Comparison of ENCODE assay signal across 19 cellular contexts in the genomic region with DNA sequence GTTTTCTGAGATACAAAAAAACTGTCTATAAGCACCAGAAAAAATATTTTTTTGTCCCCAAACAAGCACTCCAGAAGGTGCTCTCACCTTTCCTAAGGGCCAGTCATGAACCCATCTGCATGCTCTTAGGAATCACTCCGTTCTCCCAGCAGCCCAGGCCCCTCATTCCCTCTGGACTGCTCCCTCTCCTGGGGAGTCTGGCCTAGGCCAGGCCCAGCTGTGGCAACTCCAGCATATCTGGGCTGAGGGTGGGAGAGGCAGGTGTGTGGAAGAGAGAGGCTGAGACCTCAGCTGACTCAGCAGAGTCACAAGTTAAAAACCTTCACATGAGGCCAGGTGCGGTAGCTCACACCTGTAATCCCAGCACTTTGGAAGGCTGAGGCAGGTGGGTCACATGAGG. TPM values are rescaled to one million over a fixed set of nuclear protein-coding genes. Genes with fewer than 3 reads are reported as not detected.
DNase-seq lines count a peak whose midpoint lies in the region; ATAC-seq and TF ChIP-seq lines count a peak whose summit lies in the region.
"Had no signal": no experiment of that assay in that cellular context is flagged by ENCODE, and none has a peak within 500 bp of the region (broad histone marks: within the 10 kb centered on the region; RNA-seq: fewer than 3 reads in every experiment).

No MANE protein-coding gene starts in this region.

- peaks cover 25% of the 10 kb centered on the region for H3K4me1 Mint-ChIP-seq in activated T-cell treated with anti-CD3 and anti-CD28 coated beads, Interleukin-2, amount 50 U/mL, for 24 hours (ENCODE audit: low read depth)
- H3K4me1 Mint-ChIP-seq in activated T-cell treated with anti-CD3 and anti-CD28 coated beads, Interleukin-2, amount 50 U/mL, for 72 hours (ENCODE audit: low read depth), result peaks cover 17% of the 10 kb centered on the region
- H3K4me1 Mint-ChIP-seq in endodermal cell, result no peaks in the 10 kb centered on the region

- H3K9me3 ChIP-seq in endodermal cell (ENCODE audit: control insufficient read depth, low read length), result no peaks in the 10 kb centered on the region
- H3K9me3 ChIP-seq: left lung, transverse colon had no signal

- H3K4me1 ChIP-seq in endodermal cell (ENCODE audit: control insufficient read depth, insufficient read depth, low read length), result no peaks in the 10 kb centered on the region
- H3K4me1 ChIP-seq: left lung, transverse colon had no signal

- H3K36me3 Mint-ChIP-seq in activated T-cell treated with anti-CD3 and anti-CD28 coated beads, Interleukin-2, amount 50 U/mL, for 24 hours (ENCODE audit: low read depth), result peaks cover 75% of the 10 kb centered on the region
- peaks cover 2% of the 10 kb centered on the region in 2 donors for H3K36me3 Mint-ChIP-seq in activated T-cell treated with anti-CD3 and anti-CD28 coated beads, Interleukin-2, amount 50 U/mL, for 72 hours (ENCODE audit: insufficient read depth in 2 of 2)
- H3K36me3 Mint-ChIP-seq in endodermal cell (ENCODE audit: low read depth), result peaks cover 57% of the 10 kb centered on the region

- no peaks in the 10 kb centered on the region for H3K27me3 Mint-ChIP-seq in activated T-cell treated with anti-CD3 and anti-CD28 coated beads, Interleukin-2, amount 50 U/mL, for 24 hours
- H3K27me3 Mint-ChIP-seq in activated T-cell treated with anti-CD3 and anti-CD28 coated beads, Interleukin-2, amount 50 U/mL, for 72 hours (ENCODE audit: low read depth), result no peaks in the 10 kb centered on the region
- H3K27me3 Mint-ChIP-seq in endodermal cell (ENCODE audit: insufficient read depth), result no peaks in the 10 kb centered on the region
- H3K27me3 Mint-ChIP-seq: effector memory CD8-positive, alpha-beta T cell; progenitor cell of endocrine pancreas had no signal

- ATAC-seq in activated T-cell treated with anti-CD3 and anti-CD28 coated beads, Interleukin-2, amount 50 U/mL, for 72 hours (replicated peaks in 1 of 2), result no peak
- no peak for ATAC-seq in GM19351 (IDR thresholded peaks at IDR 0.05; ENCODE audit: unreplicated experiment)
- ATAC-seq: CD8-positive, alpha-beta T cell; effector memory CD8-positive, alpha-beta T cell; left lung; stimulated activated naive CD8-positive, alpha-beta T cell treated with anti-CD3 and anti-CD28 coated beads, Interleukin-15, Interleukin-2, amounts not matched to agents 100 U/mL and 50 U/mL, for 24 hours had no signal

- H3K4me3 ChIP-seq in endodermal cell (ENCODE audit: low read length), result no peak overlapping the region
- H3K4me3 ChIP-seq: left lung, skin epidermis, transverse colon had no signal

- H3K9ac ChIP-seq in endodermal cell (ENCODE audit: extremely low read depth, low read length, poor library complexity, severe bottlenecking), result no peak overlapping the region

- 88 to 100% methylated on average over 1 to 2 of the region's 2 CpGs for WGBS in endodermal cell (ENCODE audit: insufficient coverage in 1 of 2, insufficient read length in 1 of 2), 2 experiments

- H3K27me3 ChIP-seq in endodermal cell (ENCODE audit: control insufficient read depth, insufficient read depth, low read length, poor library complexity, severe bottlenecking), result no peaks in the 10 kb centered on the region
- H3K27me3 ChIP-seq: left lung, transverse colon had no signal

- H3K27ac Mint-ChIP-seq in activated T-cell treated with anti-CD3 and anti-CD28 coated beads, Interleukin-2, amount 50 U/mL, for 24 hours, result peak overlapping the region; percentile 67
- no peak overlapping the region for H3K27ac Mint-ChIP-seq in activated T-cell treated with anti-CD3 and anti-CD28 coated beads, Interleukin-2, amount 50 U/mL, for 72 hours
- peak overlapping the region; percentile 19 for H3K27ac Mint-ChIP-seq in endodermal cell
- H3K27ac Mint-ChIP-seq: CD8-positive, alpha-beta T cell; progenitor cell of endocrine pancreas had no signal

- peak; percentile 44 for TF ChIP-seq CTCF in endodermal cell (conservative IDR thresholded peaks at IDR 0.05)

- H3K4me3 Mint-ChIP-seq in activated T-cell treated with anti-CD3 and anti-CD28 coated beads, Interleukin-2, amount 50 U/mL, for 24 hours, result no peak overlapping the region
- no peak overlapping the region for H3K4me3 Mint-ChIP-seq in activated T-cell treated with anti-CD3 and anti-CD28 coated beads, Interleukin-2, amount 50 U/mL, for 72 hours
- no peak overlapping the region for H3K4me3 Mint-ChIP-seq in endodermal cell
- H3K4me3 Mint-ChIP-seq: CD8-positive, alpha-beta T cell; effector memory CD8-positive, alpha-beta T cell; neural crest cell had no signal

- H3K9me3 Mint-ChIP-seq in activated T-cell treated with anti-CD3 and anti-CD28 coated beads, Interleukin-2, amount 50 U/mL, for 24 hours, result no peaks in the 10 kb centered on the region
- no peaks in the 10 kb centered on the region for H3K9me3 Mint-ChIP-seq in activated T-cell treated with anti-CD3 and anti-CD28 coated beads, Interleukin-2, amount 50 U/mL, for 72 hours
- no peaks in the 10 kb centered on the region for H3K9me3 Mint-ChIP-seq in endodermal cell
- H3K9me3 Mint-ChIP-seq: CD8-positive, alpha-beta T cell; effector memory CD8-positive, alpha-beta T cell; neural crest cell had no signal

- H3K27ac ChIP-seq in endodermal cell (ENCODE audit: low read depth, low read length) (no peak overlapping the region), substantia nigra (ENCODE audit: low read depth, low read length, poor library complexity, severe bottlenecking) (peak overlapping the region; percentile 14)
- H3K27ac ChIP-seq: left lung, skin epidermis, transverse colon had no signal

- H3K36me3 ChIP-seq in endodermal cell (ENCODE audit: control insufficient read depth, insufficient read depth, low read length), result peaks cover 64% of the 10 kb centered on the region

- DNase-seq in activated T-cell treated with anti-CD3 and anti-CD28 coated beads, Interleukin-2, amount 50 U/mL, for 24 hours, result no peak
- DNase-seq in activated T-cell treated with anti-CD3 and anti-CD28 coated beads, Interleukin-2, amount 50 U/mL, for 72 hours, result no peak
- DNase-seq in NCI-H510A treated with DMSO at 0.1 percent for 48 hours (lab: John Stamatoyannopoulos, UW) (peak; percentile 24), endodermal cell (peak; percentile 67), substantia nigra (lab: John Stamatoyannopoulos, UW) (no peak), SW 1271 (lab: John Stamatoyannopoulos, UW) (no peak)
- DNase-seq: activated CD4-positive, alpha-beta T cell treated with anti-CD3 and anti-CD28 coated beads for 48 hours; CD8-positive, alpha-beta T cell; DND-41; effector memory CD8-positive, alpha-beta T cell; NCI-H146; NCI-H2227 treated with DMSO at 0.1 percent for 48 hours; stimulated activated naive CD8-positive, alpha-beta T cell treated with anti-CD3 and anti-CD28 coated beads, Interleukin-15, Interleukin-2, amounts not matched to agents 100 U/mL and 50 U/mL, for 24 hours; transverse colon had no signal

RNA-seq across cellular contexts. Expression of a gene that starts 54.6 kb away (rescaled TPM):
- total RNA-seq in activated T-cell treated with anti-CD3 and anti-CD28 coated beads, Interleukin-2, amount 50 U/mL, for 72 hours, result 10 to 100 TPM; 57.7 to 64.2 TPM
- 10 to 100 TPM; 25.2 to 28.9 TPM for total RNA-seq in endodermal cell
- polyA plus RNA-seq in endodermal cell (2013, experiment 1 of 2), result 37.6 TPM
- polyA plus RNA-seq in endodermal cell (2013, experiment 2 of 2), result 32.3 TPM

Comparison
In these comparisons a context has a peak if more than half of its experiments do, and no peak if none do; other contexts are left out.
1. DNase-seq: peak in NCI-H510A treated with DMSO at 0.1 percent for 48 hours (single experiment) and endodermal cell (single experiment); none in activated T-cell treated with anti-CD3 and anti-CD28 coated beads, Interleukin-2, amount 50 U/mL, for 24 hours (single experiment), activated T-cell treated with anti-CD3 and anti-CD28 coated beads, Interleukin-2, amount 50 U/mL, for 72 hours (0 of 2), substantia nigra (0 of 49) and SW 1271 (0 of 2).